Comparison of ENCODE assay signal across 17 cellular contexts in the genomic region with DNA sequence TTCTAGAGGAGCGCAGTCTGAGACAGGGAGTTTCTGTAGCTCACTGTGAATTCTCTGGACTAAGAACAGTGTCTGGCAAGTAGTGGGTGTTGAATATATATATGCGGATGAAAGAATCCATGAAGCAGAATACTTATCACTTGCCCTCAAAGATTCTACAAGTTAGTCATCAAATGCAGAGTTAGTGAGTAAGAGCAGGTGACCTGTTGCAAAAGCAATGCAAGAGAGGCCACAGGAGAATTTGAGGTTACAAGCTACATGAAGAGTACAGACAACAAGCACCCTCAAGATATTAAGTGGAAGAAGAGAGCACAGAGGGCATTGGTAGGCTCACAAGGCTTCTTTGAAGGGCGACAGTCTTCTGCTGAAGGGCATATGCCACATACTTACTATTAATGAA.
DNase-seq lines count a peak whose midpoint lies in the region; ATAC-seq and TF ChIP-seq lines count a peak whose summit lies in the region.
"Had no signal": no experiment of that assay in that cellular context is flagged by ENCODE, and none has a peak within 500 bp of the region (broad histone marks: within the 10 kb centered on the region; RNA-seq: fewer than 3 reads in every experiment).

No MANE protein-coding gene starts in this region.

- peak overlapping the region; percentile 69 for H3K56ac ChIP-seq in IMR-90 (ENCODE audit: extremely low read depth, insufficient read depth, low read length)

- in situ Hi-C loops in IMR-90 (cut with MboI; ENCODE audit: low sequenced_read_pairs), result loop anchor here (10.0 kb wide), 1 partner anchor 81 kb away; no protein-coding TSS in a partner anchor

- H3K4me1 ChIP-seq in IMR-90 (ENCODE audit: control insufficient read depth, insufficient read depth, low read length) (peaks cover 20% of the 10 kb centered on the region), left lung (no peaks in the 10 kb centered on the region), colonic mucosa (no peaks in the 10 kb centered on the region)
- H3K4me1 ChIP-seq: vagina had no signal

- peak; percentile 48 for ATAC-seq in IMR-90 (ENCODE audit: low read depth)
- ATAC-seq in left lung, result peak; percentile 27
- ATAC-seq in HG03095 (IDR thresholded peaks at IDR 0.05; ENCODE audit: unreplicated experiment), result no peak
- ATAC-seq: activated CD8-positive, alpha-beta T cell treated with anti-CD3 and anti-CD28 coated beads, Interleukin-2, amount 10 ng/mL, durations not matched to agents 7 days and 5 days; activated T-helper 17 cell treated with anti-CD3 and anti-CD28 coated beads, Interleukin-2, amount 50 U/mL, for 72 hours; natural killer cell had no signal

- peak overlapping the region; percentile 89; the same call in 1 of the 2 replicates for H4K5ac ChIP-seq in IMR-90 (ENCODE audit: low read depth, low read length)

- no peak for TF ChIP-seq CTCF in IMR-90 (conservative IDR thresholded peaks at IDR 0.05; ENCODE audit: low read depth, low read length)
- no peak for TF ChIP-seq CTCF in left lung (IDR thresholded peaks at IDR 0.05)
- TF ChIP-seq CTCF in colonic mucosa (IDR thresholded peaks at IDR 0.05), result no peak

- H2BK15ac ChIP-seq in IMR-90 (ENCODE audit: low read depth, low read length), result peak overlapping the region; percentile 78

- POLR2A ChIA-PET in IMR-90 (lab: Charles Lee; ENCODE audit: unreplicated experiment), result no interaction called here

- no peak overlapping the region for H2AK9ac ChIP-seq in IMR-90 (replicated peaks; ENCODE audit: low read depth, low read length, poor library complexity)

- CTCF ChIA-PET in IMR-90 (lab: Yijun Ruan, JAX), result interaction anchor here (1.2 kb wide), 1 partner anchor 39 kb away, joined by 3 read pairs; no protein-coding TSS in a partner anchor

- peak overlapping the region; percentile 50 for H2AK5ac ChIP-seq in IMR-90 (ENCODE audit: low read depth, low read length)

- H3K14ac ChIP-seq in IMR-90 (replicated peaks; ENCODE audit: low read depth, low read length), result peak overlapping the region; percentile 88

- H3K18ac ChIP-seq in IMR-90 (ENCODE audit: low read depth, low read length), result peak overlapping the region; percentile 94; the same call in 1 of the 2 replicates

- H3K4me3 ChIP-seq in IMR-90 (ENCODE audit: insufficient read depth, low read depth, low read length) (no peak overlapping the region), left lung (no peak overlapping the region), colonic mucosa (no peak overlapping the region)
- H3K4me3 ChIP-seq: lung, vagina had no signal

- H2AFZ ChIP-seq in IMR-90 (replicated peaks; ENCODE audit: low read length, poor library complexity), result peak overlapping the region; percentile 69

- H3K27me3 ChIP-seq in IMR-90 (ENCODE audit: control insufficient read depth, insufficient read depth, low read length) (no peaks in the 10 kb centered on the region), left lung (no peaks in the 10 kb centered on the region), colonic mucosa (no peaks in the 10 kb centered on the region)
- H3K27me3 ChIP-seq: vagina had no signal

- peak overlapping the region; percentile 75 for H3K23ac ChIP-seq in IMR-90 (ENCODE audit: low read depth, low read length)

- dilution Hi-C loops in IMR-90 (cut with HindIII; ENCODE audit: low sequenced_read_pairs, unreplicated experiment), result no loop called here

- intact Hi-C loops in IMR-90 (cut with micrococcal nuclease) (no loop called here), left lung (cut with DNase I) (no loop called here), colonic mucosa (cut with DNase I) (no loop called here)

- no peaks in the 10 kb centered on the region for H4K20me1 ChIP-seq in IMR-90 (ENCODE audit: insufficient read depth, low read length)

- H3K4ac ChIP-seq in IMR-90 (ENCODE audit: low read depth, low read length), result peak overlapping the region; percentile 92

- H2BK5ac ChIP-seq in IMR-90 (ENCODE audit: low read depth, low read length, poor library complexity, severe bottlenecking), result peak overlapping the region; percentile 94

- no CpG with 5 or more reads among the region's 3 CpGs for WGBS in IMR-90 (ENCODE audit: extremely low coverage in 2 of 2, insufficient read length in 1 of 2), 2 experiments

- no peak overlapping the region for H3K9ac ChIP-seq in IMR-90 (ENCODE audit: low read depth, low read length)
- H3K9ac ChIP-seq in colonic mucosa (ENCODE audit: low read depth in 2 of 2, low read length in 2 of 2), result no peak overlapping the region

- no peak for TF ChIP-seq POLR2A in IMR-90 (IDR thresholded peaks at IDR 0.05; ENCODE audit: low read depth, low read length)

- peak overlapping the region; percentile 72; the same call in 1 of the 2 replicates for H3K4me2 ChIP-seq in IMR-90 (ENCODE audit: low read depth, low read length)

- H2BK120ac ChIP-seq in IMR-90 (ENCODE audit: low read depth, low read length), result peak overlapping the region; percentile 96

- H3K9me3 ChIP-seq in IMR-90 (ENCODE audit: control insufficient read depth, insufficient read depth, low read length) (no peaks in the 10 kb centered on the region), left lung (no peaks in the 10 kb centered on the region), colonic mucosa (no peaks in the 10 kb centered on the region)
- H3K9me3 ChIP-seq: vagina had no signal

- H4K91ac ChIP-seq in IMR-90 (ENCODE audit: insufficient read depth, low read depth, low read length), result peak overlapping the region; percentile 90

- H3K36me3 ChIP-seq in IMR-90 (ENCODE audit: control insufficient read depth, insufficient read depth, low read length), result no peaks in the 10 kb centered on the region
- no peaks in the 10 kb centered on the region for H3K36me3 ChIP-seq in left lung
- H3K36me3 ChIP-seq in colonic mucosa, result no peaks in the 10 kb centered on the region
- H3K36me3 ChIP-seq: vagina had no signal

- BruUV-seq in IMR-90 (replicated peaks; lab: Mats Ljungman, UMichigan), result no TSS peak

- H3K79me1 ChIP-seq in IMR-90 (ENCODE audit: low read depth in 1 of 2, low read length in 2 of 2), result peaks cover 0 to 6% of the 10 kb centered on the region in 2 experiments; a peak in 1 of 4 replicates

- peak overlapping the region; percentile 97 for H2BK20ac ChIP-seq in IMR-90 (ENCODE audit: low read depth, low read length)

- TF ChIP-seq RAD21 in IMR-90 (IDR thresholded peaks at IDR 0.05; ENCODE audit: low read length), result no peak

- peak overlapping the region; percentile 65 to 90 for H4K8ac ChIP-seq in IMR-90 (ENCODE audit: low read depth in 2 of 2, low read length in 2 of 2)

- H3K9me1 ChIP-seq in IMR-90 (ENCODE audit: insufficient read depth, low read length), result peaks cover 8% of the 10 kb centered on the region

- peak overlapping the region; percentile 10; the same call in 1 of the 2 replicates for H3K27ac ChIP-seq in IMR-90 (ENCODE audit: insufficient read depth, low read length)
- no peak overlapping the region for H3K27ac ChIP-seq in left lung
- no peak overlapping the region for H3K27ac ChIP-seq in colonic mucosa
- H3K27ac ChIP-seq: vagina had no signal

- DNase-seq in AG20443 (ENCODE audit: low spot score) (peak; percentile 21), IMR-90 (peak; percentile 91), dedifferentiated amniotic fluid mesenchymal stem cell (ENCODE audit: extremely low spot score) (peak; percentile 20), left lung (no peak), GDM1 (lab: John Stamatoyannopoulos, UW) (no peak), iPS-NIHi7 (ENCODE audit: extremely low spot score) (no peak), colonic mucosa (no peak)
- DNase-seq: activated CD8-positive, alpha-beta T cell treated with anti-CD3 and anti-CD28 coated beads, Interleukin-2, amount 10 ng/mL, durations not matched to agents 7 days and 5 days; aorta; natural killer cell; NCI-H1694 treated with DMSO at 0.1 percent for 48 hours; NCI-H526 treated with DMSO at 0.1 percent for 48 hours; OCI-M1 had no signal

TF ChIP-seq in IMR-90, 13 proteins besides CTCF, POLR2A, EP300 and RAD21:
- TF ChIP-seq SMC3 (IDR thresholded peaks at IDR 0.05; ENCODE audit: low read depth, low read length) (no peak), MAFK (IDR thresholded peaks at IDR 0.05; ENCODE audit: low read depth, low read length) (no peak), RFX5 (IDR thresholded peaks at IDR 0.05; ENCODE audit: low read depth, low read length) (no peak), FOS (IDR thresholded peaks at IDR 0.05; ENCODE audit: low read depth, low read length) (peak; percentile 67; the same call in 1 of the 2 replicates), MXI1 (IDR thresholded peaks at IDR 0.05; ENCODE audit: borderline replicate concordance, low read depth, low read length) (no peak), BHLHE40 (IDR thresholded peaks at IDR 0.05; ENCODE audit: low read depth, low read length) (0 out of 2 replicates have a peak, but pooled peaks have one; percentile 30), CHD1 (IDR thresholded peaks at IDR 0.05; ENCODE audit: low read depth, low read length) (no peak), MAZ (IDR thresholded peaks at IDR 0.05; ENCODE audit: borderline replicate concordance, low read depth, low read length) (no peak), CEBPB (IDR thresholded peaks at IDR 0.05; ENCODE audit: low read depth, low read length) (peak; percentile 91), RCOR1 (IDR thresholded peaks at IDR 0.05; ENCODE audit: insufficient replicate concordance, low read length) (no peak), NFE2L2 (IDR thresholded peaks at IDR 0.05; ENCODE audit: low read depth, low read length) (no peak)
- TF ChIP-seq, protein P1, sequence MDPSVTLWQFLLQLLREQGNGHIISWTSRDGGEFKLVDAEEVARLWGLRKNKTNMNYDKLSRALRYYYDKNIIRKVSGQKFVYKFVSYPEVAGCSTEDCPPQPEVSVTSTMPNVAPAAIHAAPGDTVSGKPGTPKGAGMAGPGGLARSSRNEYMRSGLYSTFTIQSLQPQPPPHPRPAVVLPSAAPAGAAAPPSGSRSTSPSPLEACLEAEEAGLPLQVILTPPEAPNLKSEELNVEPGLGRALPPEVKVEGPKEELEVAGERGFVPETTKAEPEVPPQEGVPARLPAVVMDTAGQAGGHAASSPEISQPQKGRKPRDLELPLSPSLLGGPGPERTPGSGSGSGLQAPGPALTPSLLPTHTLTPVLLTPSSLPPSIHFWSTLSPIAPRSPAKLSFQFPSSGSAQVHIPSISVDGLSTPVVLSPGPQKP (IDR thresholded peaks at IDR 0.05; ENCODE audit: borderline replicate concordance, low read depth, low read length), result no peak
- TF ChIP-seq, protein P2, sequence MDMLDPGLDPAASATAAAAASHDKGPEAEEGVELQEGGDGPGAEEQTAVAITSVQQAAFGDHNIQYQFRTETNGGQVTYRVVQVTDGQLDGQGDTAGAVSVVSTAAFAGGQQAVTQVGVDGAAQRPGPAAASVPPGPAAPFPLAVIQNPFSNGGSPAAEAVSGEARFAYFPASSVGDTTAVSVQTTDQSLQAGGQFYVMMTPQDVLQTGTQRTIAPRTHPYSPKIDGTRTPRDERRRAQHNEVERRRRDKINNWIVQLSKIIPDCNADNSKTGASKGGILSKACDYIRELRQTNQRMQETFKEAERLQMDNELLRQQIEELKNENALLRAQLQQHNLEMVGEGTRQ (IDR thresholded peaks at IDR 0.05; ENCODE audit: low read depth, low read length), result no peak

Comparison
In these comparisons a context has a peak if more than half of its experiments do, and no peak if none do; other contexts are left out.
1. DNase-seq: peak in AG20443 (single experiment), IMR-90 (single experiment) and dedifferentiated amniotic fluid mesenchymal stem cell (single experiment); none in left lung (0 of 2), GDM1 (single experiment), iPS-NIHi7 (single experiment) and colonic mucosa (single experiment).